7 cellular contexts compared by ENCODE assay signal in genomic region chr14:50668852-50669194, GRCh38. TPM values are rescaled to one million over a fixed set of nuclear protein-coding genes. Genes with fewer than 3 reads are reported as not detected.
DNase-seq lines count a peak whose midpoint lies in the region; ATAC-seq and TF ChIP-seq lines count a peak whose summit lies in the region.

No MANE protein-coding gene starts in this region.

- peaks cover 3 to 20% of the 10 kb centered on the region in 2 experiments; a peak in 3 of 4 replicates for H3K79me1 ChIP-seq in IMR-90 (ENCODE audit: low read depth in 1 of 2, low read length in 2 of 2)

- H4K91ac ChIP-seq in IMR-90 (ENCODE audit: insufficient read depth, low read depth, low read length) = peak overlapping the region; percentile 96

- H2BK15ac ChIP-seq in IMR-90 (ENCODE audit: low read depth, low read length) = no peak overlapping the region; the same call in 2 of the 3 replicates

- peak overlapping the region; percentile 94; the same call in 1 of the 2 replicates for H3K14ac ChIP-seq in IMR-90 (replicated peaks; ENCODE audit: low read depth, low read length)

- no peak for TF ChIP-seq RAD21 in IMR-90 (IDR thresholded peaks at IDR 0.05; ENCODE audit: low read length)

- peak overlapping the region; percentile 93 for H3K23ac ChIP-seq in IMR-90 (ENCODE audit: low read depth, low read length)

- H3K4me1 ChIP-seq in IMR-90 (ENCODE audit: control insufficient read depth, insufficient read depth, low read length) (peaks cover 13% of the 10 kb centered on the region), mesodermal cell (ENCODE audit: control insufficient read depth, insufficient read depth, low read length, poor library complexity, severe bottlenecking) (peaks cover 18% of the 10 kb centered on the region), urinary bladder (ENCODE audit: insufficient read depth) (no peaks in the 10 kb centered on the region)

- no peak overlapping the region; the same call in 1 of the 2 replicates for H2BK20ac ChIP-seq in IMR-90 (ENCODE audit: low read depth, low read length)

- CTCF ChIA-PET in IMR-90 (lab: Yijun Ruan, JAX) = interaction anchor here (1.9 kb wide), 1 partner anchor 105 kb away, joined by 4 read pairs; no protein-coding TSS in a partner anchor

- H3K27me3 ChIP-seq in IMR-90 (ENCODE audit: control insufficient read depth, insufficient read depth, low read length) = no peaks in the 10 kb centered on the region

- peaks cover 8% of the 10 kb centered on the region for H3K9me1 ChIP-seq in IMR-90 (ENCODE audit: insufficient read depth, low read length)

- dilution Hi-C loops in IMR-90 (cut with HindIII; ENCODE audit: low sequenced_read_pairs, unreplicated experiment) = no loop called here

- H2AK5ac ChIP-seq in IMR-90 (ENCODE audit: low read depth, low read length) = no peak overlapping the region

- TF ChIP-seq CTCF in IMR-90 (conservative IDR thresholded peaks at IDR 0.05; ENCODE audit: low read depth, low read length) = no peak

- ATAC-seq in IMR-90 (ENCODE audit: low read depth) = no peak
- ATAC-seq in GM21367 (IDR thresholded peaks at IDR 0.05; ENCODE audit: unreplicated experiment) = no peak

- no peak overlapping the region; the same call in 1 of the 2 replicates for H4K5ac ChIP-seq in IMR-90 (ENCODE audit: low read depth, low read length)

- DNase-seq in IMR-90 (no peak), caudate nucleus (lab: John Stamatoyannopoulos, UW) (no peak), iPS-NIHi7 (ENCODE audit: extremely low spot score) (no peak)
- DNase-seq in stimulated activated CD4-positive, alpha-beta T cell treated with anti-CD3 and anti-CD28 coated beads, Interleukin-1b, Interleukin-23, amount 100 ng/mL, for 48 hours = no peak

- H2BK120ac ChIP-seq in IMR-90 (ENCODE audit: low read depth, low read length) = peak overlapping the region; percentile 90

- peak overlapping the region; percentile 95; the same call in 1 of the 2 replicates for H3K4ac ChIP-seq in IMR-90 (ENCODE audit: low read depth, low read length)

- no peak overlapping the region for H2AFZ ChIP-seq in IMR-90 (replicated peaks; ENCODE audit: low read length, poor library complexity)

- TF ChIP-seq POLR2A in IMR-90 (IDR thresholded peaks at IDR 0.05; ENCODE audit: low read depth, low read length) = no peak

- no CpG with 5 or more reads among the region's 6 CpGs for WGBS in IMR-90 (ENCODE audit: extremely low coverage in 2 of 2, insufficient read length in 1 of 2), 2 experiments
- no CpG with 5 or more reads among the region's 6 CpGs for WGBS in mesodermal cell (ENCODE audit: insufficient coverage in 2 of 2), 2 experiments
- 10% methylated on average over 6 of the region's 6 CpGs for WGBS in urinary bladder

- peak overlapping the region; percentile 99 for H2BK5ac ChIP-seq in IMR-90 (ENCODE audit: low read depth, low read length, poor library complexity, severe bottlenecking)

- peak overlapping the region; percentile 74 to 90; a peak in 2 of 4 replicates for H4K8ac ChIP-seq in IMR-90 (ENCODE audit: low read depth in 2 of 2, low read length in 2 of 2)

- peak overlapping the region; percentile 42 for H3K56ac ChIP-seq in IMR-90 (ENCODE audit: extremely low read depth, insufficient read depth, low read length)

- H3K36me3 ChIP-seq in IMR-90 (ENCODE audit: control insufficient read depth, insufficient read depth, low read length) (peaks cover 4% of the 10 kb centered on the region), mesodermal cell (ENCODE audit: control insufficient read depth, insufficient read depth, low read length) (peaks cover 15% of the 10 kb centered on the region), urinary bladder (ENCODE audit: insufficient read depth) (no peaks in the 10 kb centered on the region)

- H3K9me3 ChIP-seq in IMR-90 (ENCODE audit: control insufficient read depth, insufficient read depth, low read length) = no peaks in the 10 kb centered on the region
- H3K9me3 ChIP-seq in mesodermal cell (ENCODE audit: control insufficient read depth, low read length) = no peaks in the 10 kb centered on the region

- H3K18ac ChIP-seq in IMR-90 (ENCODE audit: low read depth, low read length) = peak overlapping the region; percentile 93; the same call in 1 of the 2 replicates

- H3K4me2 ChIP-seq in IMR-90 (ENCODE audit: low read depth, low read length) = peak overlapping the region; percentile 79

- H3K27ac ChIP-seq in IMR-90 (ENCODE audit: insufficient read depth, low read length) = no peak overlapping the region
- peak overlapping the region; percentile 93 for H3K27ac ChIP-seq in caudate nucleus (ENCODE audit: low read depth, low read length)
- peak overlapping the region; percentile 99 for H3K27ac ChIP-seq in mesodermal cell (ENCODE audit: low read depth, low read length, severe bottlenecking)
- no peak overlapping the region for H3K27ac ChIP-seq in urinary bladder (ENCODE audit: low read depth)

- no TSS peak for BruUV-seq in IMR-90 (replicated peaks; lab: Mats Ljungman, UMichigan)

- H2AK9ac ChIP-seq in IMR-90 (replicated peaks; ENCODE audit: low read depth, low read length, poor library complexity) = no peak overlapping the region

- POLR2A ChIA-PET in IMR-90 (lab: Charles Lee; ENCODE audit: unreplicated experiment) = interaction anchor here (0.5 to 1.3 kb wide), 6 partner anchors 8 to 1032 kb away, joined by 3 to 8 read pairs (median 4); no protein-coding TSS in a partner anchor

- intact Hi-C loops in IMR-90 (cut with micrococcal nuclease) = loop anchor here (2.0 to 10.0 kb wide), 5 partner anchors 53 to 274 kb away; no protein-coding TSS in a partner anchor

- in situ Hi-C loops in IMR-90 (cut with MboI; ENCODE audit: low sequenced_read_pairs) = no loop called here

- peaks cover 8% of the 10 kb centered on the region; the same call in 1 of the 2 replicates for H4K20me1 ChIP-seq in IMR-90 (ENCODE audit: insufficient read depth, low read length)

- H3K9ac ChIP-seq in IMR-90 (ENCODE audit: low read depth, low read length) = peak overlapping the region; percentile 80

- H3K4me3 ChIP-seq in IMR-90 (ENCODE audit: insufficient read depth, low read depth, low read length) (peak overlapping the region; percentile 90; the same call in 1 of the 2 replicates), mesodermal cell (ENCODE audit: extremely low read depth, insufficient read depth, low read length, poor library complexity, severe bottlenecking) (peak overlapping the region; percentile 77), urinary bladder (ENCODE audit: low read depth, low read length) (peak overlapping the region; percentile 79)

TF ChIP-seq in IMR-90, 13 proteins besides CTCF, POLR2A, EP300 and RAD21:
- TF ChIP-seq CEBPB (IDR thresholded peaks at IDR 0.05; ENCODE audit: low read depth, low read length) (peak; percentile 88), ELK1 (IDR thresholded peaks at IDR 0.05; ENCODE audit: borderline replicate concordance, low read depth, low read length) (no peak)

RNA-seq across cellular contexts. Expression of gene SAV1, which starts 0.7 kb away (rescaled TPM):
- total RNA-seq in IMR-90 (2012; rRNA removed) = 18.8 and 25.0 TPM in 2 replicates
- 14.7 and 17.0 TPM in 2 replicates for polyA plus RNA-seq in IMR-90 (2012; rRNA removed)
- 5.3 and 10.8 TPM in 2 replicates for polyA plus RNA-seq in IMR-90 (2012; cell fraction: cytosol; rRNA removed)
- 8.1 and 8.3 TPM in 2 replicates for polyA plus RNA-seq in IMR-90 (2012; cell fraction: nucleus; rRNA removed; ENCODE audit: low replicate concordance)
- polyA plus RNA-seq in mesodermal cell (2013, experiment 1 of 2) = 34.4 TPM
- 34.6 TPM for polyA plus RNA-seq in mesodermal cell (2013, experiment 2 of 2)
- total RNA-seq in urinary bladder = 31.8 TPM
- polyA plus RNA-seq in urinary bladder = 25.5 TPM

Comparison
In these comparisons a context has a peak if more than half of its experiments do, and no peak if none do; other contexts are left out.
1. H3K27ac ChIP-seq: peak in caudate nucleus (single experiment) and mesodermal cell (single experiment); none in IMR-90 (single experiment) and urinary bladder (single experiment).
2. Peak in every context shown above with its lines, with median percentiles within 50 percentile points of each other: H3K4me3 ChIP-seq.